8 cellular contexts compared by ENCODE assay signal in the genomic region with DNA sequence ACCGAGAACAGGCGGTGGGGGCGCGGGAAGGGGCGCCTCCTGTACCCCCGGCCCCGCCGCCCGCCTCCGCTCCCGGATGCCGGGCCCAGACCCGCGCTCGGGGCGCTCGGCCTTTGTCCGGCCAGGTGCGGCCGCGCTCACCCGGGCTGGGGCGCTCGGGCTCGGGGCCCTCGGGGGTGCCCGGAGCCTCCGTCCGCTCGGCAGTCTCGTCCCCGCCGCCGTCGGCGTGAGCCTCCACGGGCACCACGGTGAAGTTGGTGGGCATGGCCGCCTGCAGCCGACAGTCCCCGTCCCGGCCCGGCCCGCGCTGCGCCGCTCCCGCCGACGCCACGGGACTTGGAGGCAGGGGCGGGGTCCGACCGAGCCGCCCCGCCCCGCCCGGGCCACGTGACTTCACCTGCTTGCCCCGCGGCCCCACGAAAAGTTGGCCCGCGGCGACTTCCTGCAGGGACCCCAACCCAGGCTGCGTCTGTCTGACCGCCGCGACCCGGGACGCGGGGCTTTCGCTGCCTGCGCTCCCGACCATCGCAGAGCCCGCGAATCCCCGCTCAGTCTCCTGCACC. TPM values are rescaled to one million over a fixed set of nuclear protein-coding genes. Genes with fewer than 3 reads are reported as not detected.
A peak's percentile ranks its signal among the peaks of the same experiment; 100 is the strongest.
DNase-seq lines count a peak whose midpoint lies in the region; ATAC-seq and TF ChIP-seq lines count a peak whose summit lies in the region.

A gene (minus strand): TSS at position 337 of the 563 bp plus-strand sequence. CDS start 72 bp downstream, at position 265.

- H3K9me3 Mint-ChIP-seq in activated naive CD8-positive, alpha-beta T cell treated with anti-CD3 and anti-CD28 coated beads, Interleukin-2, amount 50 U/mL, for 24 hours, result no peaks in the 10 kb centered on the region

- H3K4me1 Mint-ChIP-seq in activated naive CD8-positive, alpha-beta T cell treated with anti-CD3 and anti-CD28 coated beads, Interleukin-2, amount 50 U/mL, for 24 hours, result peaks cover 34% of the 10 kb centered on the region

- H3K9me3 ChIP-seq in RWPE2 (ENCODE audit: severe bottlenecking) (no peaks in the 10 kb centered on the region), right atrium auricular region (no peaks in the 10 kb centered on the region)

- peak; percentile 47 for ATAC-seq in HG03196 (IDR thresholded peaks at IDR 0.05; ENCODE audit: unreplicated experiment)
- ATAC-seq in RWPE2 (ENCODE audit: low read depth), result peak; percentile 61
- ATAC-seq in activated naive CD8-positive, alpha-beta T cell treated with anti-CD3 and anti-CD28 coated beads, Interleukin-2, amount 50 U/mL, for 24 hours, result peak; percentile 69

- H3K27me3 ChIP-seq in RWPE2 (ENCODE audit: insufficient read depth, poor library complexity, severe bottlenecking) (no peaks in the 10 kb centered on the region), right atrium auricular region (no peaks in the 10 kb centered on the region)

- H3K4me3 ChIP-seq in RWPE2 (ENCODE audit: severe bottlenecking), result peak within 1 kb of the TSS; percentile 72
- peak within 1 kb of the TSS; percentile 86 to 93 for H3K4me3 ChIP-seq in right atrium auricular region

- H3K27me3 Mint-ChIP-seq in activated naive CD8-positive, alpha-beta T cell treated with anti-CD3 and anti-CD28 coated beads, Interleukin-2, amount 50 U/mL, for 24 hours, result no peaks in the 10 kb centered on the region

- peak within 1 kb of the TSS; percentile 80 for H3K4me3 Mint-ChIP-seq in activated naive CD8-positive, alpha-beta T cell treated with anti-CD3 and anti-CD28 coated beads, Interleukin-2, amount 50 U/mL, for 24 hours

- peak; percentile 58 to 74 (median 65) for DNase-seq in NCI-H1417 (lab: John Stamatoyannopoulos, UW)
- no peak for DNase-seq in NCI-H1417 treated with DMSO at 0.1 percent for 48 hours (lab: John Stamatoyannopoulos, UW)
- no peak for DNase-seq in RWPE2 (ENCODE audit: low spot score)
- peak; percentile 73 for DNase-seq in activated naive CD8-positive, alpha-beta T cell treated with anti-CD3 and anti-CD28 coated beads, Interleukin-2, amount 50 U/mL, for 24 hours
- DNase-seq in right atrium auricular region (ENCODE audit: low spot score), result no peak
- peak; percentile 62 for DNase-seq in retina
- no peak for DNase-seq in NCI-H1694 (lab: John Stamatoyannopoulos, UW)

- H3K36me3 ChIP-seq in RWPE2 (ENCODE audit: low read depth) (no peaks in the 10 kb centered on the region), right atrium auricular region (no peaks in the 10 kb centered on the region)

- TF ChIP-seq CTCF in RWPE2 (IDR thresholded peaks at IDR 0.05; ENCODE audit: poor library complexity, severe bottlenecking), result no peak
- TF ChIP-seq CTCF in right atrium auricular region (IDR thresholded peaks at IDR 0.05), result no peak

- peak within 1 kb of the TSS; percentile 71 for H3K27ac Mint-ChIP-seq in activated naive CD8-positive, alpha-beta T cell treated with anti-CD3 and anti-CD28 coated beads, Interleukin-2, amount 50 U/mL, for 24 hours

- H3K4me1 ChIP-seq in RWPE2 (ENCODE audit: insufficient read depth, poor library complexity, severe bottlenecking) (peaks cover 9% of the 10 kb centered on the region), right atrium auricular region (peaks cover 0 to 41% of the 10 kb centered on the region in 2 donors)

- no peaks in the 10 kb centered on the region for H3K36me3 Mint-ChIP-seq in activated naive CD8-positive, alpha-beta T cell treated with anti-CD3 and anti-CD28 coated beads, Interleukin-2, amount 50 U/mL, for 24 hours (ENCODE audit: low read depth)

- peak within 1 kb of the TSS; percentile 27 for H3K27ac ChIP-seq in RWPE2 (ENCODE audit: poor library complexity, severe bottlenecking)
- peak within 1 kb of the TSS; percentile 94 to 95 for H3K27ac ChIP-seq in right atrium auricular region

RNA-seq across cellular contexts. Expression of the gene that starts here (rescaled TPM):
- total RNA-seq in right atrium auricular region, result 10 to 100 TPM; 28.5 to 42.3 TPM

Comparison
In these comparisons a context has a peak if more than half of its experiments do, and no peak if none do; other contexts are left out.
1. DNase-seq: peak in NCI-H1417 (3 of 3), activated naive CD8-positive, alpha-beta T cell treated with anti-CD3 and anti-CD28 coated beads, Interleukin-2, amount 50 U/mL, for 24 hours (single experiment) and retina (single experiment); none in NCI-H1417 treated with DMSO at 0.1 percent for 48 hours (single experiment), RWPE2 (single experiment), right atrium auricular region (single experiment) and NCI-H1694 (single experiment).
2. Peak in every context shown above with its lines, with median percentiles within 50 percentile points of each other: ATAC-seq.